In genomic region chr11:60974316-60974715, GRCh38 we compare ENCODE assay signal across 1 cellular context. TPM values are rescaled to one million over a fixed set of nuclear protein-coding genes. Genes with fewer than 3 reads are reported as not detected.
"Had no signal": no experiment of that assay in that cellular context is flagged by ENCODE, and none has a peak within 500 bp of the region (broad histone marks: within the 10 kb centered on the region; RNA-seq: fewer than 3 reads in every experiment).

No MANE protein-coding gene starts in this region.

RNA-seq across cellular contexts. Expression of gene CD6, which starts 2.8 kb away (rescaled TPM):
- total RNA-seq: SK-MEL-5 had no signal
